ENCODE assay signal across 8 cellular contexts in the genomic region with DNA sequence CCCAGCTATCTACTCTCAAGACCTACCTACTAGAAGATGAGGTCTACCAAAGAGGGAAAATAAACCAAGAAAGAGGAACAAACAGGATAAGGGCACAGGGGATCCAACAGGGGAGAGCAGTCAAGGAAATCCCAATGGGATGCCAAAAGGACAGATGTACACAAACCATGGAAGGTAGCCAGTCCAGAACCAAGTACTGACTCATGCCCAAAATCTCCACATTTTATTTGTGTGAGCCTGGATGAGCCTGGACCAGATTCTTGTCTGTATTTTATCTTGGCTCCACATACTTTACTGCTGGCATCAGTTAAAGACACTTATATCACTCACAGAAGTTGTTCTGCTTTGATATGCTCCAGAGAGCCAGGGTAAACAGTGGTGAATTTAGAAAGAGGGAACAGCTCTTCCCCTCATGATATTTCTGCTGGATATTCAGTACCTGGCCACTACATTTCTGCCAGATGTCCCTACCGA. TPM values are rescaled to one million over a fixed set of nuclear protein-coding genes. Genes with fewer than 3 reads are reported as not detected.
DNase-seq lines count a peak whose midpoint lies in the region; ATAC-seq and TF ChIP-seq lines count a peak whose summit lies in the region.
"Not testable (repeated sequence)": the region's sequence is repeated elsewhere in the genome, so short reads cannot be mapped to it uniquely, and the experiment has no call there.

No MANE protein-coding gene starts in this region.

- H2BK120ac ChIP-seq in IMR-90 (ENCODE audit: low read depth, low read length): 0 out of 2 replicates have a peak overlapping the region, but pooled peaks have one; percentile 48

- not testable (repeated sequence) for H3K36me3 Mint-ChIP-seq in glutamatergic neuron (ENCODE audit: unreplicated experiment)

- H4K91ac ChIP-seq in IMR-90 (ENCODE audit: insufficient read depth, low read depth, low read length): 0 out of 2 replicates have a peak overlapping the region, but pooled peaks have one; percentile 13

- not testable (repeated sequence) for H2AK9ac ChIP-seq in IMR-90 (replicated peaks; ENCODE audit: low read depth, low read length, poor library complexity)

- H3K23ac ChIP-seq in IMR-90 (ENCODE audit: low read depth, low read length): not testable (repeated sequence)

- peak overlapping the region; percentile 42; the same call in 1 of the 2 replicates for H3K56ac ChIP-seq in IMR-90 (ENCODE audit: extremely low read depth, insufficient read depth, low read length)

- H3K79me1 ChIP-seq in IMR-90 (ENCODE audit: low read depth in 1 of 2, low read length in 2 of 2): not testable (repeated sequence)

- not testable (repeated sequence) for H3K9me3 ChIP-seq in IMR-90 (ENCODE audit: control insufficient read depth, insufficient read depth, low read length); colonic mucosa; mucosa of descending colon; thyroid gland

- WGBS in IMR-90 (ENCODE audit: extremely low coverage in 2 of 2, insufficient read length in 1 of 2), 2 experiments: no CpG with 5 or more reads among the region's 1 CpG
- 33 to 55% methylated on average over 1 of the region's 1 CpG for WGBS in thyroid gland, 2 donors

- CTCF ChIA-PET in BJ (lab: Yijun Ruan, JAX); IMR-90 (lab: Yijun Ruan, JAX): not testable (repeated sequence)

- peak overlapping the region; percentile 71; the same call in 1 of the 3 replicates for H2BK15ac ChIP-seq in IMR-90 (ENCODE audit: low read depth, low read length)

- H4K20me1 ChIP-seq in IMR-90 (ENCODE audit: insufficient read depth, low read length): not testable (repeated sequence)

- peak overlapping the region; percentile 5; the same call in 1 of the 2 replicates for H3K4me2 ChIP-seq in IMR-90 (ENCODE audit: low read depth, low read length)

- not testable (repeated sequence) for H3K4me3 Mint-ChIP-seq in glutamatergic neuron (ENCODE audit: unreplicated experiment)

- H3K4me3 ChIP-seq in BJ (ENCODE audit: low read depth, low read length); IMR-90 (ENCODE audit: insufficient read depth, low read depth, low read length); colonic mucosa; mucosa of descending colon; thyroid gland (replicated peaks in 1 of 3): not testable (repeated sequence)

- not testable (repeated sequence) for H3K9me1 ChIP-seq in IMR-90 (ENCODE audit: insufficient read depth, low read length)

- in situ Hi-C loops in IMR-90 (cut with MboI; ENCODE audit: low sequenced_read_pairs): not testable (repeated sequence)

- H3K4me1 ChIP-seq in IMR-90 (ENCODE audit: control insufficient read depth, insufficient read depth, low read length): peaks cover 10% of the 10 kb centered on the region
- not testable (repeated sequence) for H3K4me1 ChIP-seq in colonic mucosa; mucosa of descending colon (ENCODE audit: low read depth); thyroid gland

- H3K4me1 Mint-ChIP-seq in glutamatergic neuron (ENCODE audit: low read depth, unreplicated experiment): peaks cover 26% of the 10 kb centered on the region

- H3K14ac ChIP-seq in IMR-90 (replicated peaks; ENCODE audit: low read depth, low read length): not testable (repeated sequence)

- not testable (repeated sequence) for H3K27me3 ChIP-seq in BJ (ENCODE audit: control insufficient read depth, insufficient read depth, low read length); IMR-90 (ENCODE audit: control insufficient read depth, insufficient read depth, low read length); colonic mucosa; thyroid gland

- peak; percentile 30 for ATAC-seq in GM21786 (IDR thresholded peaks at IDR 0.05; ENCODE audit: unreplicated experiment)
- peak; percentile 80 for ATAC-seq in IMR-90 (ENCODE audit: low read depth)
- ATAC-seq in SK-N-SH treated with all-trans-retinoic acid at 6 μM for 48 hours: peak; percentile 80
- ATAC-seq in mucosa of descending colon: peak; percentile 4

- H3K4ac ChIP-seq in IMR-90 (ENCODE audit: low read depth, low read length): peak overlapping the region; percentile 31

- not testable (repeated sequence) for H3K36me3 ChIP-seq in BJ (ENCODE audit: control insufficient read depth, insufficient read depth, low read length); IMR-90 (ENCODE audit: control insufficient read depth, insufficient read depth, low read length); colonic mucosa; mucosa of descending colon (ENCODE audit: low read depth); thyroid gland

- intact Hi-C loops in IMR-90 (cut with micrococcal nuclease): loop anchor here (10.0 kb wide), 1 partner anchor 58 kb away; no protein-coding TSS in a partner anchor
- intact Hi-C loops in colonic mucosa (cut with DNase I); mucosa of descending colon (cut with DNase I, micrococcal nuclease); thyroid gland (cut with DNase I): not testable (repeated sequence)

- DNase-seq in BJ (ENCODE audit: low read depth): peak; percentile 10
- peak; percentile 60 for DNase-seq in IMR-90
- DNase-seq in colonic mucosa, glutamatergic neuron, mucosa of descending colon: not testable (repeated sequence)
- peak in 1 of 2 donors; percentile 8 for DNase-seq in thyroid gland

- H3K27ac ChIP-seq in IMR-90 (ENCODE audit: insufficient read depth, low read length) (peak overlapping the region; percentile 67), colonic mucosa (peak overlapping the region; percentile 88), thyroid gland (peak overlapping the region; percentile 48 to 81 (median 56))

- not testable (repeated sequence) for TF ChIP-seq POLR2A in IMR-90 (IDR thresholded peaks at IDR 0.05; ENCODE audit: low read depth, low read length); thyroid gland (IDR thresholded peaks at IDR 0.05)

- H4K5ac ChIP-seq in IMR-90 (ENCODE audit: low read depth, low read length): not testable (repeated sequence)

- not testable (repeated sequence) for H3K18ac ChIP-seq in IMR-90 (ENCODE audit: low read depth, low read length)

- H3K9me3 Mint-ChIP-seq in glutamatergic neuron (ENCODE audit: unreplicated experiment): not testable (repeated sequence)

- TF ChIP-seq RAD21 in IMR-90 (IDR thresholded peaks at IDR 0.05; ENCODE audit: low read length): not testable (repeated sequence)

- not testable (repeated sequence) for BruUV-seq in IMR-90 (replicated peaks; lab: Mats Ljungman, UMichigan)

- POLR2A ChIA-PET in BJ (lab: Charles Lee); IMR-90 (lab: Charles Lee; ENCODE audit: unreplicated experiment): not testable (repeated sequence)

- peak overlapping the region; percentile 63 for H2BK5ac ChIP-seq in IMR-90 (ENCODE audit: low read depth, low read length, poor library complexity, severe bottlenecking)

- not testable (repeated sequence) for H3K27me3 Mint-ChIP-seq in glutamatergic neuron (ENCODE audit: unreplicated experiment)

- H2BK20ac ChIP-seq in IMR-90 (ENCODE audit: low read depth, low read length): not testable (repeated sequence)

- H2AFZ ChIP-seq in IMR-90 (replicated peaks; ENCODE audit: low read length, poor library complexity): not testable (repeated sequence)

- dilution Hi-C loops in IMR-90 (cut with HindIII; ENCODE audit: low sequenced_read_pairs, unreplicated experiment): not testable (repeated sequence)

- H3K9ac ChIP-seq in IMR-90 (ENCODE audit: low read depth, low read length): not testable (repeated sequence)
- H3K9ac ChIP-seq in colonic mucosa (ENCODE audit: low read depth in 2 of 2, low read length in 2 of 2): peak overlapping the region in 1 of 2 donors; percentile 38

- H3K27ac Mint-ChIP-seq in glutamatergic neuron (ENCODE audit: unreplicated experiment): peak overlapping the region; percentile 86

- peak overlapping the region in 1 of 2 experiments; percentile 32; a peak in 2 of 4 replicates for H4K8ac ChIP-seq in IMR-90 (ENCODE audit: low read depth in 2 of 2, low read length in 2 of 2)

- H2AK5ac ChIP-seq in IMR-90 (ENCODE audit: low read depth, low read length): not testable (repeated sequence)

- TF ChIP-seq CTCF in BJ (IDR thresholded peaks at IDR 0.05; ENCODE audit: insufficient read depth, low read depth, low read length); IMR-90 (conservative IDR thresholded peaks at IDR 0.05; ENCODE audit: low read depth, low read length); colonic mucosa (IDR thresholded peaks at IDR 0.05); glutamatergic neuron (IDR thresholded peaks at IDR 0.05; ENCODE audit: partially characterized antibody, unreplicated experiment); mucosa of descending colon (IDR thresholded peaks at IDR 0.05); thyroid gland (IDR thresholded peaks at IDR 0.05): not testable (repeated sequence)

TF ChIP-seq in SK-N-SH treated with all-trans-retinoic acid at 6 μM for 48 hours, 23 proteins besides CTCF, POLR2A, EP300 and RAD21:
- TF ChIP-seq ISL1 (CRISPR knock-in tag; IDR thresholded peaks at IDR 0.05): peak; percentile 73

RNA-seq across cellular contexts. Expression of gene DPY19L1, which starts 34.1 kb away (rescaled TPM):
- polyA plus RNA-seq in BJ (2011; rRNA removed) (10.2 and 20.5 TPM in 2 replicates), IMR-90 (2012; rRNA removed) (8.8 and 12.1 TPM in 2 replicates)
- polyA minus RNA-seq in BJ (2011; rRNA and poly(A)+ RNA removed): 10.1 and 11.0 TPM in 2 replicates
- total RNA-seq in IMR-90 (2012; rRNA removed) (12.2 and 24.7 TPM in 2 replicates), colonic mucosa (10 to 100 TPM; 21.9 to 26.2 TPM), glutamatergic neuron (ENCODE audit: unreplicated experiment) (12.3 TPM), mucosa of descending colon (10 to 100 TPM; 18.6 to 27.1 (median 20.8) TPM), thyroid gland (10 to 100 TPM; 14.0 to 50.3 (median 15.0) TPM)
- 3.3 and 3.9 TPM in 2 replicates for polyA plus RNA-seq in IMR-90 (2012; cell fraction: cytosol; rRNA removed)
- 2.3 and 13.9 TPM in 2 replicates for polyA plus RNA-seq in IMR-90 (2012; cell fraction: nucleus; rRNA removed; ENCODE audit: low replicate concordance)

Comparison
In these comparisons a context has a peak if more than half of its experiments do, and no peak if none do; other contexts are left out.
1. ATAC-seq: peak in every context shown above with its lines; median percentile 80 in IMR-90; 80 in SK-N-SH treated with all-trans-retinoic acid at 6 μM for 48 hours; 30 in GM21786; 4 in mucosa of descending colon.